In the genomic region with DNA sequence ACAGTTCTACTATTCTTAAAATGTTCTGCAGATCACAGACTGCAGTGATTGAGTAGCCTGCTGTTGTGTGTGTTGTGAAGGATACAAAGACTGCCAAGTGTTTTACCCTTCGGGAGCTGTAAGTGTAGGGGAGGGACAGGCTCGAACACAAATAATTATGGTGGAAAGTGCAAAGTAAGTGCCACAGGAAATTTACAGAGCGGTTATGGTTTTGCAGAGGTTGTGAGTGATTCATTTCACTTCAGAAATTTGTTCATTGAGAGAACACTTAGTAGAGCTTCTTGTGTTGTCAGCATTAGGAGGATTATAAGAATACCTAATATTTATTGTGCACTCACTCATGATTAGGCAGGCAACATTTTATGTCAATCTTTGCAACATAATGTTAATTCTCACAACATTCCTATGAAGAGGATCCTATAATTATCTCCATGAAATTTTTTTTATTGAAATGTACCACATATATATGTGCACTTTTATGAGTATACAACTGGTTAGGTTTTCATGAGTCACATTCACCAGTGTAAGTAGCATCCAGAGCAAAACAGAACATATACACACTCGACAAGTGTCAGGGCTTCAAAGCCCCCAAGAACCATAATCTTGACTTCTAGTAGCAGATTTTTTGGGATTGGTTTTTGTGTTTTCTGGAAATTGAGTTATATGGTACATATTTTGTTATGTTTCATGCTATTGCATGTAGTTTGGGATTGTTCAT, we compare ENCODE assay signal across 11 cellular contexts.
DNase-seq lines count a peak whose midpoint lies in the region; ATAC-seq and TF ChIP-seq lines count a peak whose summit lies in the region.
"Had no signal": no experiment of that assay in that cellular context is flagged by ENCODE, and none has a peak within 500 bp of the region (broad histone marks: within the 10 kb centered on the region; RNA-seq: fewer than 3 reads in every experiment).

No MANE protein-coding gene starts in this region.

- no peaks in the 10 kb centered on the region for H4K20me1 ChIP-seq in PC-9 (ENCODE audit: insufficient read depth)

- H3K4me1 ChIP-seq in PC-9 (replicated peaks; ENCODE audit: insufficient read depth) (peaks cover 56% of the 10 kb centered on the region), mesenchymal stem cell (ENCODE audit: control insufficient read depth, insufficient read depth, low read depth, low read length) (peaks cover 7% of the 10 kb centered on the region)

- no peaks in the 10 kb centered on the region for H3K9me2 ChIP-seq in PC-9 (ENCODE audit: insufficient read depth)

- intact Hi-C loops in PC-9 (cut with micrococcal nuclease; ENCODE audit: unreplicated experiment), result loop anchor here (2.0 kb wide), 1 partner anchor 61 kb away; a partner anchor contains a TSS

- no peak overlapping the region for H3K23ac ChIP-seq in mesenchymal stem cell (ENCODE audit: low read length in 2 of 2)

- H3K4me3 ChIP-seq in PC-9, result peak overlapping the region; percentile 8; the same call in 1 of the 2 replicates
- peak overlapping the region in 1 of 2 experiments; percentile 51 for H3K4me3 ChIP-seq in mesenchymal stem cell (ENCODE audit: insufficient read depth in 1 of 2, low read depth in 1 of 2, low read length in 2 of 2)
- H3K4me3 ChIP-seq in foreskin fibroblast (ENCODE audit: low read depth in 1 of 2, low read length in 2 of 2), result no peak overlapping the region

- H3K9me3 ChIP-seq in PC-9 (ENCODE audit: insufficient read depth, low read depth) (no peaks in the 10 kb centered on the region), mesenchymal stem cell (ENCODE audit: control insufficient read depth, low read length) (no peaks in the 10 kb centered on the region)

- H3F3A ChIP-seq in PC-9 (ENCODE audit: insufficient read depth, low read depth), result peaks cover 4% of the 10 kb centered on the region

- CTCF ChIA-PET in PC-9 (lab: Charles Lee), result no interaction called here

- no peak overlapping the region for H2AFZ ChIP-seq in PC-9
- no peak overlapping the region for H2AFZ ChIP-seq in mesenchymal stem cell (ENCODE audit: low read depth, low read length)

- 21% methylated on average over 3 of the region's 4 CpGs for WGBS in mesenchymal stem cell

- no peak overlapping the region for H2AK5ac ChIP-seq in mesenchymal stem cell (ENCODE audit: low read length, severe bottlenecking)

- ATAC-seq in GM21529 (IDR thresholded peaks at IDR 0.05; ENCODE audit: unreplicated experiment), result peak; percentile 45
- ATAC-seq: SK-N-SH treated with all-trans-retinoic acid at 6 μM for 48 hours had no signal

- H3K27me3 ChIP-seq in PC-9 (ENCODE audit: insufficient read depth, low read depth) (no peaks in the 10 kb centered on the region), mesenchymal stem cell (ENCODE audit: control insufficient read depth in 1 of 2, insufficient read depth in 1 of 2, low read length in 2 of 2) (no peaks in the 10 kb centered on the region)

- TF ChIP-seq CTCF in GM13977 (IDR thresholded peaks at IDR 0.05; ENCODE audit: extremely low read depth, insufficient read depth, missing control alignments) (no peak), PC-9 (conservative IDR thresholded peaks at IDR 0.05) (no peak), foreskin fibroblast (IDR thresholded peaks at IDR 0.05; ENCODE audit: low read depth, low read length) (no peak)

- no peak overlapping the region for H4K91ac ChIP-seq in mesenchymal stem cell (ENCODE audit: low read length)

- peaks cover 68% of the 10 kb centered on the region for H3K79me2 ChIP-seq in PC-9 (ENCODE audit: low read depth)

- H3K4me2 ChIP-seq in PC-9, result peak overlapping the region; percentile 54
- H3K4me2 ChIP-seq in mesenchymal stem cell (ENCODE audit: low read length, poor library complexity, severe bottlenecking), result peak overlapping the region; percentile 44

- BruUV-seq in PC-9 (replicated peaks; lab: Mats Ljungman, UMichigan), result no TSS peak

- no peak overlapping the region for H2BK12ac ChIP-seq in mesenchymal stem cell (ENCODE audit: low read length in 2 of 2)

- no peak overlapping the region for H4K8ac ChIP-seq in mesenchymal stem cell (ENCODE audit: low read length)

- H3K79me1 ChIP-seq in mesenchymal stem cell (replicated peaks; ENCODE audit: low read length, poor library complexity, severe bottlenecking), result peaks cover 23% of the 10 kb centered on the region

- H2BK120ac ChIP-seq in mesenchymal stem cell (ENCODE audit: low read depth, low read length), result no peak overlapping the region

- in situ Hi-C loops in GM13977 (cut with MboI; ENCODE audit: low pct_unique_long_range_greater_than_20kb, low sequenced_read_pairs, unreplicated experiment), result no loop called here

- H3K18ac ChIP-seq in mesenchymal stem cell (ENCODE audit: low read depth in 1 of 2, low read length in 2 of 2), result no peak overlapping the region

- H2BK15ac ChIP-seq in mesenchymal stem cell (ENCODE audit: low read depth, poor library complexity, severe bottlenecking), result no peak overlapping the region

- DNase-seq in GM13977 (ENCODE audit: low spot score) (peak; percentile 53), PC-9 (no peak), mesenchymal stem cell (peak; percentile 55), NOMO-1 treated with dmso at 0.1 percent for 144 hours (lab: John Stamatoyannopoulos, UW; ENCODE audit: unreplicated experiment) (no peak), nucleus accumbens (lab: John Stamatoyannopoulos, UW) (no peak), foreskin fibroblast (no peak), LoVo (ENCODE audit: low spot score) (no peak)
- DNase-seq: activated gamma-delta T cell, H7 had no signal

- H3K27ac ChIP-seq in PC-9 (peak overlapping the region; percentile 37), mesenchymal stem cell (ENCODE audit: low read length, poor library complexity, severe bottlenecking) (peak overlapping the region; percentile 69)

- peak overlapping the region; percentile 34 for H3K9ac ChIP-seq in mesenchymal stem cell (ENCODE audit: low read length)

- H3K14ac ChIP-seq in mesenchymal stem cell (ENCODE audit: low read length in 2 of 2), result no peak overlapping the region

- no peaks in the 10 kb centered on the region; the same call in 1 of the 2 replicates for H3K36me3 ChIP-seq in PC-9 (ENCODE audit: low read depth)
- H3K36me3 ChIP-seq in mesenchymal stem cell (ENCODE audit: control insufficient read depth in 1 of 2, insufficient read depth in 2 of 2, low read depth in 1 of 2, low read length in 2 of 2), result peaks cover 0 to 3% of the 10 kb centered on the region in 2 experiments

- H2BK5ac ChIP-seq in mesenchymal stem cell (ENCODE audit: low read depth, low read length, poor library complexity, severe bottlenecking), result no peak overlapping the region

- POLR2A ChIA-PET in PC-9 (lab: Charles Lee; ENCODE audit: unreplicated experiment), result interaction anchor here (0.5 to 0.6 kb wide), 2 partner anchors 9 to 47 kb away, joined by 3 to 7 read pairs; no protein-coding TSS in a partner anchor

- no peak overlapping the region for H3K4ac ChIP-seq in mesenchymal stem cell (ENCODE audit: low read depth in 1 of 2, low read length in 2 of 2)

Comparison
In these comparisons a context has a peak if more than half of its experiments do, and no peak if none do; other contexts are left out.
1. DNase-seq: peak in GM13977 (single experiment) and mesenchymal stem cell (single experiment); none in PC-9 (0 of 2), NOMO-1 treated with dmso at 0.1 percent for 144 hours (single experiment), nucleus accumbens (0 of 56), foreskin fibroblast (0 of 2) and LoVo (single experiment).